Comparison of ENCODE assay signal across 20 cellular contexts in the genomic region with DNA sequence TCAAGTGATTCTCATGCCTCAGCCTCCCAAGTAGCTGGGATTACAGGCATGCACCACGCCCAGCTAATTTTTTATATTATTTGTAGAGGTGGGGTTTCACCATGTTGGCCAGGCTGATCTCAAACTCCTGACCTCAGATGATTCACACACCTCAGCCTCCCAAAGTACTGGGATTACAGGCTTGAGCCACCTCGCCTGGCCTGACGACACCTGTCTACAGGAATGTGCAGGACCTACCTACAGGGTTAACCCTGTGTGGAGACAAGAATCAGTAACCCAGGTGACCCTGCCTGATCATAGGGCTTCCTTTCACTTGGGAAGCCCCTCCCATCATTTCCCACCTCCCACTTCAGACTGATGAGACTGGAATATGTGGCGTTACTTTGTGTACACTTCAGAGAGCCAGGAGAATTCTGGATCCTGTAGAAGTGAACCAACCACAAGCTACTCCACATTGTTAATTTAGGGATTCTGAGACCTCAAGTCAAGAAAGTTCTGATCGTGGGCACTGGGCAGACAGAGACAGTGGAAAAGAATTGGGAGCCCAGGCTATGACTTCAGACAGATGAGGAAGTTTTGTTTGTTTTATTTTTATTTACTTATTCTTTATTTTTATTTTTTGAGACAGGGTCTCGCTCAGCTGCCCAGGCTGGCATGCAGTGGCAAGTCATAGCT. TPM values are rescaled to one million over a fixed set of nuclear protein-coding genes. Genes with fewer than 3 reads are reported as not detected.
DNase-seq lines count a peak whose midpoint lies in the region; ATAC-seq and TF ChIP-seq lines count a peak whose summit lies in the region.
"Had no signal": no experiment of that assay in that cellular context is flagged by ENCODE, and none has a peak within 500 bp of the region (broad histone marks: within the 10 kb centered on the region; RNA-seq: fewer than 3 reads in every experiment).

No MANE protein-coding gene starts in this region.

- H3K36me3 ChIP-seq in Caco-2 (ENCODE audit: control insufficient read depth, insufficient read depth, low read length): no peaks in the 10 kb centered on the region
- H3K36me3 ChIP-seq: colonic mucosa, sigmoid colon had no signal

- TF ChIP-seq CTCF in Caco-2 (IDR thresholded peaks at IDR 0.05; ENCODE audit: insufficient read depth in 1 of 2, low read depth in 1 of 2, low read length in 1 of 2, severe bottlenecking in 1 of 2, unreplicated experiment in 1 of 2): no peak
- TF ChIP-seq CTCF in epithelial cell of esophagus (IDR thresholded peaks at IDR 0.05; ENCODE audit: insufficient read depth, low read depth, low read length, missing control alignments): no peak

- DNase-seq in Caco-2: peak; percentile 45 to 62
- peak; percentile 37 for DNase-seq in LHCN-M2 (ENCODE audit: low read depth)
- peak; percentile 44 for DNase-seq in epithelial cell of esophagus (ENCODE audit: low read depth)
- DNase-seq in renal cortical epithelial cell (ENCODE audit: low read depth): peak; percentile 25
- DNase-seq in effector CD4-positive, alpha-beta T cell: no peak
- no peak for DNase-seq in NCI-H510A treated with DMSO at 0.1 percent for 48 hours (lab: John Stamatoyannopoulos, UW)
- no peak for DNase-seq in NCI-H146 (lab: John Stamatoyannopoulos, UW)
- DNase-seq: activated CD4-positive, CD25-positive, alpha-beta regulatory T cell; activated naive CD4-positive, alpha-beta T cell treated with Interleukin-2 at 50 U/mL for 16 hours; colonic mucosa; DMS79; NCI-H1092 treated with DMSO at 0.1 percent for 48 hours; NCI-H2171 treated with DMSO at 0.1 percent for 48 hours; sigmoid colon; stimulated activated CD4-positive, alpha-beta T cell treated with anti-CD3 and anti-CD28 coated beads, Interleukin-4, amount 100 ng/mL, for 4 hours had no signal

- no peaks in the 10 kb centered on the region for H3K27me3 ChIP-seq in Caco-2 (replicated peaks; ENCODE audit: control insufficient read depth, insufficient read depth, low read length)
- H3K27me3 ChIP-seq: colonic mucosa, sigmoid colon, tibial nerve had no signal

- intact Hi-C loops in Caco-2 (cut with micrococcal nuclease; ENCODE audit: unreplicated experiment): no loop called here

- no peaks in the 10 kb centered on the region for H3K4me1 ChIP-seq in Caco-2
- H3K4me1 ChIP-seq: colonic mucosa, sigmoid colon had no signal

- no TSS peak for BruUV-seq in Caco-2 (replicated peaks; lab: Mats Ljungman, UMichigan)

- peaks cover 14% of the 10 kb centered on the region for H3K9me3 ChIP-seq in Caco-2
- H3K9me3 ChIP-seq: colonic mucosa had no signal

- H3K27ac Mint-ChIP-seq in Caco-2 (ENCODE audit: unreplicated experiment): no peak overlapping the region
- H3K27ac Mint-ChIP-seq: IgD-negative memory B cell, mesothelial cell of epicardium had no signal

- no peak for ATAC-seq in HG03135 (IDR thresholded peaks at IDR 0.05; ENCODE audit: unreplicated experiment)

- POLR2A ChIA-PET in Caco-2 (lab: Charles Lee): interaction anchor here (0.5 kb wide), 1 partner anchor 52 kb away, joined by 3 read pairs; the partner anchor contains the start of gene PECAM1

- CTCF ChIA-PET in Caco-2 (lab: Charles Lee): no interaction called here

- H3K36me3 Mint-ChIP-seq in Caco-2 (ENCODE audit: insufficient read depth, unreplicated experiment): no peaks in the 10 kb centered on the region

- no peaks in the 10 kb centered on the region for H3K27me3 Mint-ChIP-seq in Caco-2 (ENCODE audit: insufficient read depth, unreplicated experiment)
- H3K27me3 Mint-ChIP-seq: IgD-negative memory B cell had no signal

- H3K4me3 Mint-ChIP-seq in Caco-2 (ENCODE audit: unreplicated experiment): no peak overlapping the region
- H3K4me3 Mint-ChIP-seq: mesothelial cell of epicardium had no signal

- H3K9me3 Mint-ChIP-seq in Caco-2 (ENCODE audit: unreplicated experiment): peaks cover 15% of the 10 kb centered on the region

- H3K4me1 Mint-ChIP-seq in Caco-2 (ENCODE audit: low read depth, unreplicated experiment): peaks cover 6% of the 10 kb centered on the region
- H3K4me1 Mint-ChIP-seq: mesothelial cell of epicardium had no signal

- H3K4me3 ChIP-seq in Caco-2 (ENCODE audit: low read depth, low read length) (no peak overlapping the region), epithelial cell of esophagus (ENCODE audit: low read length) (no peak overlapping the region)
- H3K4me3 ChIP-seq: colonic mucosa, sigmoid colon, tibial nerve had no signal

RNA-seq across cellular contexts. Expression of gene MILR1, which starts 5.7 kb away (rescaled TPM):
- total RNA-seq in Caco-2 (2022) (not detected in 2 replicates), LHCN-M2 (2014; rRNA removed) (36.8 and 52.6 TPM in 2 replicates), renal cortical epithelial cell (0.20 TPM in 1 of 2 replicates, not detected in the other)
- polyA plus RNA-seq in LHCN-M2 (2012): 10.1 TPM
- total RNA-seq: epithelial cell of proximal tubule had no signal

RNA-seq across cellular contexts. Expression of gene PECAM1, which starts 52.6 kb away (rescaled TPM):
- total RNA-seq in Caco-2 (2022) (4.0 and 4.7 TPM in 2 replicates), LHCN-M2 (2014; rRNA removed) (0.19 and 0.46 TPM in 2 replicates), renal cortical epithelial cell (2.3 and 5.9 TPM in 2 replicates)
- 0.05 TPM for polyA plus RNA-seq in LHCN-M2 (2012)

RNA-seq across cellular contexts. Expression of gene POLG2, which starts 53.6 kb away (rescaled TPM):
- total RNA-seq in Caco-2 (2022) (28.9 and 32.9 TPM in 2 replicates), LHCN-M2 (2014; rRNA removed) (6.5 and 8.7 TPM in 2 replicates), renal cortical epithelial cell (4.5 and 11.4 TPM in 2 replicates)
- polyA plus RNA-seq in LHCN-M2 (2012): 4.4 TPM

Comparison
In these comparisons a context has a peak if more than half of its experiments do, and no peak if none do; other contexts are left out.
1. DNase-seq: peak in Caco-2 (2 of 2), LHCN-M2 (single experiment), epithelial cell of esophagus (single experiment) and renal cortical epithelial cell (single experiment); none in effector CD4-positive, alpha-beta T cell (single experiment), NCI-H510A treated with DMSO at 0.1 percent for 48 hours (single experiment) and NCI-H146 (single experiment).
2. RNA of gene MILR1, which starts 5.7 kb away (total RNA-seq): 36.8 to 52.6 TPM in LHCN-M2; 0.20 TPM in renal cortical epithelial cell and not detected in Caco-2; every median in the first group is over 10 times any median in the second.